8 cellular contexts compared by ENCODE assay signal in the genomic region with DNA sequence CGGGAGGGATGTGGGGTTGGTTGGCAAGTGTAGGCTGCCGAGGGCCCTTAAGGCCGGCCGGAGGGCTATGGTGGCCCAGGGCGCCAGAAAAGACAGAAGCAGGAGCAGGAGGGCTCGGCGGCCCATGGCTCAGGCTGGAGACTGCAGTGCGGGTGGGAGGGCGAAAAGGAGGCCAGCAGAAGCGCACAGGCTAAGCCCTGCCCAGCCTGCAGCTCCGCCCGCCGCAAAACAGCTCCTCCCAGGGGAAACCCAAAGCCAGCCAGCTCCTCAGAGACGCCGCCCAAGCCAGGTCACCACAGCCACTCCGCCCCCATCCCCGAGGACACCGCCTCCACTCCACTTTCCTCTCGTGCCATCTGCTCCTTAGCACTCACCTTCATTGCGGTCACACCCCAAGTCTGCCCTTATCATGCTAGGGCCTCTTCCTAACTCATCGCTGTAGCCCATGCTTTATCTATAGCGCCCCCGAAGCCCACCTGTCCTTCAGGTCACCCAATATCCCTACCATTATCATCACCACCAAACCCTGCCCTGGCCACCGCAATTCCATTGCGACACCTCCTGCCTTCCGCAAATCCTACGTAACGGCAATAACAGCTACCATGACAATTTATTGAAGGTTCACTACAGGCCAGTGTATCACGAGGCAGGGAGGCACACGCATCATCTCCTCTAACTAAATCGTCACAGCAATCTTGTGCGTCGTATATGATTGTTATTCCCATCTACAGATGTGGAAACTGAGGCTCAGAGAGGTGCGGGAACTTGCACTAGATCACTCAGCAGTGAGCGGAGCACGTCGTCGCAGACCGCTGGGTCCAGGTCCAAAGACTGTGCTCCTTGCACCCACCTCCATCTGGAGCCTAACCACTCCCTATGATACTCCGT. TPM values are rescaled to one million over a fixed set of nuclear protein-coding genes. Genes with fewer than 3 reads are reported as not detected.
DNase-seq lines count a peak whose midpoint lies in the region; ATAC-seq and TF ChIP-seq lines count a peak whose summit lies in the region.

Gene PRCP, minus strand, starts transcription at position 154 of the 888 bp plus-strand sequence. Its CDS starts 28 bp downstream, at position 126.

- peak within 1 kb of the TSS; percentile 100 for H3K27ac Mint-ChIP-seq in T-helper 17 cell

- H3K36me3 Mint-ChIP-seq in T-helper 17 cell (ENCODE audit: low read depth): peaks cover 5% of the 10 kb centered on the region

- H3K4me1 ChIP-seq in right atrium auricular region (peaks cover 0 to 30% of the 10 kb centered on the region in 2 donors), uterus (peaks cover 0 to 3% of the 10 kb centered on the region in 2 donors)

- no peaks in the 10 kb centered on the region for H3K9me3 ChIP-seq in T-helper 17 cell (ENCODE audit: control insufficient read depth, low read length, poor library complexity, severe bottlenecking)
- no peaks in the 10 kb centered on the region for H3K9me3 ChIP-seq in right atrium auricular region
- no peaks in the 10 kb centered on the region for H3K9me3 ChIP-seq in uterus

- peak within 1 kb of the TSS; percentile 77 for H3K27ac ChIP-seq in angular gyrus (ENCODE audit: low read depth, low read length)
- peak within 1 kb of the TSS; percentile 92 to 95 for H3K27ac ChIP-seq in right atrium auricular region
- H3K27ac ChIP-seq in uterus: peak within 1 kb of the TSS; percentile 95 to 96

- intact Hi-C loops in uterus (cut with DNase I; ENCODE audit: low total_unique reads): loop anchor here (10.0 kb wide), 1 partner anchor 294 kb away; the partner anchor contains the start of gene ANKRD42

- TF ChIP-seq CTCF in GM13976 (IDR thresholded peaks at IDR 0.05; ENCODE audit: borderline replicate concordance, control extremely low read depth, extremely low read depth, insufficient read depth, missing control alignments) (no peak), right atrium auricular region (IDR thresholded peaks at IDR 0.05) (peak in 1 of 2 donors; percentile 22), uterus (IDR thresholded peaks at IDR 0.05) (no peak)

- ATAC-seq in HG02870 (IDR thresholded peaks at IDR 0.05; ENCODE audit: unreplicated experiment) (peak; percentile 82), T-helper 17 cell (peak; percentile 82)

- H3K4me3 ChIP-seq in right atrium auricular region (peak within 1 kb of the TSS; percentile 72 to 79), uterus (peak within 1 kb of the TSS; percentile 67 to 75)

- H3K27me3 ChIP-seq in right atrium auricular region: no peaks in the 10 kb centered on the region
- no peaks in the 10 kb centered on the region for H3K27me3 ChIP-seq in uterus

- peak within 1 kb of the TSS; percentile 98 for H3K4me3 Mint-ChIP-seq in T-helper 17 cell

- peak; percentile 80 to 88 for TF ChIP-seq POLR2A in uterus (IDR thresholded peaks at IDR 0.05)

- H3K4me1 Mint-ChIP-seq in T-helper 17 cell: peaks cover 40% of the 10 kb centered on the region

- H3K36me3 ChIP-seq in right atrium auricular region: no peaks in the 10 kb centered on the region
- H3K36me3 ChIP-seq in uterus: no peaks in the 10 kb centered on the region

- H3K27me3 Mint-ChIP-seq in T-helper 17 cell: no peaks in the 10 kb centered on the region

- DNase-seq in GM13976 (ENCODE audit: low spot score) (peak; percentile 95), NCI-H1694 (lab: John Stamatoyannopoulos, UW) (peak; percentile 68), T-helper 17 cell (peak; percentile 89 to 92 (median 90)), right atrium auricular region (ENCODE audit: low spot score) (peak; percentile 96), pulmonary artery endothelial cell (ENCODE audit: low read depth, low spot score) (no peak), uterus (peak; percentile 92 to 94)

- in situ Hi-C loops in GM13976 (cut with MboI; ENCODE audit: low sequenced_read_pairs, unreplicated experiment): loop anchor here (10.0 kb wide), 1 partner anchor 174 kb away; the partner anchor contains the start of gene RAB30

RNA-seq across cellular contexts. Expression of gene PRCP, which starts in this region (rescaled TPM):
- total RNA-seq in T-helper 17 cell (10 to 100 TPM; 23.0 to 28.7 TPM), right atrium auricular region (10 to 100 TPM; 52.5 to 60.1 TPM), pulmonary artery endothelial cell (144 and 271 TPM in 2 replicates), uterus (100 to 1,000 TPM in 1 of 4 donors, 10 to 100 TPM in 3; 59.9 to 206 (median 92.3) TPM)
